8 cellular contexts compared by ENCODE assay signal in the genomic region with DNA sequence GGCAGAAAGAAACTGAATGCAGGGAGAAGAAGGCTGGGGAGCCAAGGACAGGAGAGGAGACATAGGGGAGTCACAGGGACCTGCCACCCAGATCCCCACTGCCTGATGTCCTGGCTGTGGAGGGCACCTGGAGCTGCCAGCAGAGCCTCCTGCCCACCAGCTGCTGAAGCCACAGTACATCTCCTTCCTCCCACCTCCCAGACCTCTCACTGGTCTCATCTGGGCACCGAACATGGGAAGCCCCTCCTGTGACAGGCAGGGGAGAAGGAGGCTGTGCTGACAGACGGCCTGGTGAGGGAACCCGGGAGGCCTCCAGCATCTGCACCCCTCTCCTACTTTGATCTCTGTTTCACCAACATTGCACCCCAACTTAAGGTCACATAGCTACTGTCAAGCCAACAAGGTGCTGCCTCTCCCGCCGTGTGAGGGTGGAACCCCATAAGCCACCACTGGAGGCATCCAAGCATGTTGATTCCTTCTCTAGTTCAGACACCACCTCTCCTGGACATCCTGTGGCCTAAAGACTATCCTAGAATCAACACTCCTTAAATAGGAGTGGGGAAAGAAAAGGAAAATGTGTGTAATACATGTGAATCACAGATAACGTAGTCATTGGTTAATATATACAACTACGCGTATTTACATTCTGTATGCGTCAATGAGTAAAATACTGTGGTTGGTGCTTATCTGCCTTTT. TPM values are rescaled to one million over a fixed set of nuclear protein-coding genes. Genes with fewer than 3 reads are reported as not detected.
A peak's percentile ranks its signal among the peaks of the same experiment; 100 is the strongest.
DNase-seq lines count a peak whose midpoint lies in the region; ATAC-seq lines count a peak whose summit lies in the region.

No MANE protein-coding gene starts in this region.

- CTCF ChIA-PET in activated CD8-positive, alpha-beta memory T cell treated with anti-CD3 and anti-CD28 coated beads, Interleukin-2, amount 10 ng/mL, durations not matched to agents 7 days and 5 days (lab: Charles Lee) = interaction anchor here (0.7 to 8.2 kb wide), 11 partner anchors 8 to 268 kb away, joined by 3 to 99 read pairs (median 25); partner anchors contain the start of genes CAPN10 and GPR35

- H3K9me3 Mint-ChIP-seq in activated CD8-positive, alpha-beta memory T cell treated with anti-CD3 and anti-CD28 coated beads, Interleukin-2, amount 10 ng/mL, durations not matched to agents 7 days and 5 days (ENCODE audit: low read depth) = no peaks in the 10 kb centered on the region

- H3K27ac Mint-ChIP-seq in activated CD8-positive, alpha-beta memory T cell treated with anti-CD3 and anti-CD28 coated beads, Interleukin-2, amount 10 ng/mL, durations not matched to agents 7 days and 5 days = peak overlapping the region; percentile 97

- peaks cover 65% of the 10 kb centered on the region for H3K4me1 Mint-ChIP-seq in activated CD8-positive, alpha-beta memory T cell treated with anti-CD3 and anti-CD28 coated beads, Interleukin-2, amount 10 ng/mL, durations not matched to agents 7 days and 5 days

- ATAC-seq in activated CD8-positive, alpha-beta memory T cell treated with anti-CD3 and anti-CD28 coated beads, Interleukin-2, amount 10 ng/mL, durations not matched to agents 7 days and 5 days = no peak
- ATAC-seq in GM18873 (IDR thresholded peaks at IDR 0.05; ENCODE audit: low FRiP score, unreplicated experiment) (no peak), HG02970 (IDR thresholded peaks at IDR 0.05; ENCODE audit: low FRiP score, unreplicated experiment) (no peak)

- peaks cover 37% of the 10 kb centered on the region for H3K36me3 Mint-ChIP-seq in activated CD8-positive, alpha-beta memory T cell treated with anti-CD3 and anti-CD28 coated beads, Interleukin-2, amount 10 ng/mL, durations not matched to agents 7 days and 5 days

- peak overlapping the region; percentile 91 for H3K4me3 Mint-ChIP-seq in activated CD8-positive, alpha-beta memory T cell treated with anti-CD3 and anti-CD28 coated beads, Interleukin-2, amount 10 ng/mL, durations not matched to agents 7 days and 5 days

- H3K27me3 Mint-ChIP-seq in activated CD8-positive, alpha-beta memory T cell treated with anti-CD3 and anti-CD28 coated beads, Interleukin-2, amount 10 ng/mL, durations not matched to agents 7 days and 5 days = no peaks in the 10 kb centered on the region

- DNase-seq in stimulated activated CD4-positive, alpha-beta T cell treated with anti-CD3 and anti-CD28 coated beads, Interleukin-2, amount 100 ng/mL, for 24 hours = peak; percentile 42 to 44
- DNase-seq in stimulated activated CD4-positive, alpha-beta T cell treated with anti-CD3 and anti-CD28 coated beads, Interleukin-12 subunit alpha, Interleukin-12 subunit beta, amount 100 ng/mL, for 4 hours = no peak
- DNase-seq in activated CD8-positive, alpha-beta memory T cell treated with anti-CD3 and anti-CD28 coated beads, Interleukin-2, amount 10 ng/mL, durations not matched to agents 7 days and 5 days = peak; percentile 76
- peak; percentile 80 for DNase-seq in iris pigment epithelial cell (ENCODE audit: low read depth)
- DNase-seq in ureter (ENCODE audit: low spot score) = peak; percentile 42
- DNase-seq in nucleus accumbens (lab: John Stamatoyannopoulos, UW) = no peak

RNA-seq across cellular contexts. Expression of gene RNPEPL1, which starts 3.6 kb away (rescaled TPM):
- total RNA-seq in activated CD8-positive, alpha-beta memory T cell treated with anti-CD3 and anti-CD28 coated beads, Interleukin-2, amount 10 ng/mL, durations not matched to agents 7 days and 5 days = 100 to 1,000 TPM; 101 to 152 TPM
- total RNA-seq in ureter = 57.3 TPM

RNA-seq across cellular contexts. Expression of gene DUSP28, which starts 4.6 kb away (rescaled TPM):
- 10 to 100 TPM; 10.0 to 10.1 TPM for total RNA-seq in activated CD8-positive, alpha-beta memory T cell treated with anti-CD3 and anti-CD28 coated beads, Interleukin-2, amount 10 ng/mL, durations not matched to agents 7 days and 5 days
- total RNA-seq in ureter = 6.2 TPM

RNA-seq across cellular contexts. Expression of gene ANKMY1, which starts 6.9 kb away (rescaled TPM):
- total RNA-seq in activated CD8-positive, alpha-beta memory T cell treated with anti-CD3 and anti-CD28 coated beads, Interleukin-2, amount 10 ng/mL, durations not matched to agents 7 days and 5 days = 10 to 100 TPM; 21.3 to 33.5 TPM
- 52.8 TPM for total RNA-seq in ureter

RNA-seq across cellular contexts. Expression of gene CAPN10, which starts 21.8 kb away (rescaled TPM):
- 10 to 100 TPM; 54.0 to 75.8 TPM for total RNA-seq in activated CD8-positive, alpha-beta memory T cell treated with anti-CD3 and anti-CD28 coated beads, Interleukin-2, amount 10 ng/mL, durations not matched to agents 7 days and 5 days
- total RNA-seq in ureter = 34.4 TPM

Comparison
In these comparisons a context has a peak if more than half of its experiments do, and no peak if none do; other contexts are left out.
1. DNase-seq: peak in stimulated activated CD4-positive, alpha-beta T cell treated with anti-CD3 and anti-CD28 coated beads, Interleukin-2, amount 100 ng/mL, for 24 hours (2 of 2), activated CD8-positive, alpha-beta memory T cell treated with anti-CD3 and anti-CD28 coated beads, Interleukin-2, amount 10 ng/mL, durations not matched to agents 7 days and 5 days (single experiment), iris pigment epithelial cell (single experiment) and ureter (single experiment); none in stimulated activated CD4-positive, alpha-beta T cell treated with anti-CD3 and anti-CD28 coated beads, Interleukin-12 subunit alpha, Interleukin-12 subunit beta, amount 100 ng/mL, for 4 hours (single experiment) and nucleus accumbens (0 of 56).